7 cellular contexts compared by ENCODE assay signal in genomic region chr22:19603346-19603745, GRCh38.
DNase-seq lines count a peak whose midpoint lies in the region; ATAC-seq and TF ChIP-seq lines count a peak whose summit lies in the region.
"Not testable (repeated sequence)": the region's sequence is repeated elsewhere in the genome, so short reads cannot be mapped to it uniquely, and the experiment has no call there.

No MANE protein-coding gene starts in this region.

- not testable (repeated sequence) for H3K27me3 ChIP-seq in CD4-positive, alpha-beta T cell (ENCODE audit: control insufficient read depth, insufficient read depth, low read length); liver (ENCODE audit: control insufficient read depth in 4 of 4, insufficient read depth in 4 of 4, low read length in 3 of 4); naive thymus-derived CD4-positive, alpha-beta T cell (ENCODE audit: control insufficient read depth in 2 of 2, insufficient read depth in 2 of 2, low read length in 2 of 2)
- peaks cover 17% of the 10 kb centered on the region for H3K27me3 ChIP-seq in OCI-LY3 (ENCODE audit: low read depth, low read length)

- not testable (repeated sequence) for H4K20me1 ChIP-seq in OCI-LY3 (ENCODE audit: insufficient read depth, low read length)

- not testable (repeated sequence) for H3K9ac ChIP-seq in OCI-LY3 (ENCODE audit: low read length); liver (ENCODE audit: low read depth in 1 of 2, low read length in 2 of 2)

- not testable (repeated sequence) for H3K27me3 Mint-ChIP-seq in CD4-positive, alpha-beta T cell; T-helper 17 cell; activated T-cell treated with anti-CD3 and anti-CD28 coated beads, Interleukin-2, amount 50 U/mL, for 24 hours; naive thymus-derived CD4-positive, alpha-beta T cell
- H3K27me3 Mint-ChIP-seq in chondrocyte (ENCODE audit: low read depth) = peaks cover 24% of the 10 kb centered on the region

- POLR2A ChIA-PET in CD4-positive, alpha-beta T cell (lab: Charles Lee); naive thymus-derived CD4-positive, alpha-beta T cell (lab: Charles Lee): not testable (repeated sequence)

- not testable (repeated sequence) for H3K36me3 ChIP-seq in OCI-LY3 (replicated peaks; ENCODE audit: low read depth, low read length); liver (ENCODE audit: control insufficient read depth in 4 of 4, insufficient read depth in 3 of 4, low read depth in 1 of 4, low read length in 3 of 4); naive thymus-derived CD4-positive, alpha-beta T cell (ENCODE audit: control insufficient read depth in 2 of 3, insufficient read depth in 3 of 3, low read length in 3 of 3)

- H3K4me3 Mint-ChIP-seq in CD4-positive, alpha-beta T cell; T-helper 17 cell; activated T-cell treated with anti-CD3 and anti-CD28 coated beads, Interleukin-2, amount 50 U/mL, for 24 hours; chondrocyte (ENCODE audit: unreplicated experiment): not testable (repeated sequence)
- H3K4me3 Mint-ChIP-seq in naive thymus-derived CD4-positive, alpha-beta T cell = peak overlapping the region in 1 of 10 donors; percentile 14

- intact Hi-C loops in CD4-positive, alpha-beta T cell (cut with DNase I, micrococcal nuclease); naive thymus-derived CD4-positive, alpha-beta T cell (cut with micrococcal nuclease): not testable (repeated sequence)

- H3K36me3 Mint-ChIP-seq in CD4-positive, alpha-beta T cell (ENCODE audit: low read depth); T-helper 17 cell (ENCODE audit: low read depth); activated T-cell treated with anti-CD3 and anti-CD28 coated beads, Interleukin-2, amount 50 U/mL, for 24 hours (ENCODE audit: low read depth); chondrocyte (ENCODE audit: low read depth); naive thymus-derived CD4-positive, alpha-beta T cell: not testable (repeated sequence)

- not testable (repeated sequence) for H2AFZ ChIP-seq in OCI-LY3 (ENCODE audit: low read depth, low read length)

- not testable (repeated sequence) for DNase-seq in CD4-positive, alpha-beta T cell; T-helper 17 cell; activated T-cell treated with anti-CD3 and anti-CD28 coated beads, Interleukin-2, amount 50 U/mL, for 24 hours; naive thymus-derived CD4-positive, alpha-beta T cell
- peak; percentile 10 for DNase-seq in chondrocyte (ENCODE audit: low spot score)

- H3K9me3 ChIP-seq in CD4-positive, alpha-beta T cell (ENCODE audit: control insufficient read depth, low read length); OCI-LY3 (ENCODE audit: insufficient read depth, low read length); T-helper 17 cell (ENCODE audit: control insufficient read depth, low read length, poor library complexity, severe bottlenecking); liver (ENCODE audit: control insufficient read depth in 4 of 4, low read length in 3 of 4); naive thymus-derived CD4-positive, alpha-beta T cell (ENCODE audit: control insufficient read depth in 2 of 3, low read length in 3 of 3): not testable (repeated sequence)

- not testable (repeated sequence) for H3K79me2 ChIP-seq in OCI-LY3 (ENCODE audit: low read length)

- H3K4me1 Mint-ChIP-seq in CD4-positive, alpha-beta T cell (ENCODE audit: low read depth) = peaks cover 67% of the 10 kb centered on the region
- H3K4me1 Mint-ChIP-seq in T-helper 17 cell = peaks cover 22% of the 10 kb centered on the region
- peaks cover 54% of the 10 kb centered on the region for H3K4me1 Mint-ChIP-seq in activated T-cell treated with anti-CD3 and anti-CD28 coated beads, Interleukin-2, amount 50 U/mL, for 24 hours (ENCODE audit: low read depth)
- H3K4me1 Mint-ChIP-seq in chondrocyte (ENCODE audit: low read depth) = not testable (repeated sequence)
- peaks cover 31 to 88% (median 74%) of the 10 kb centered on the region in 7 donors for H3K4me1 Mint-ChIP-seq in naive thymus-derived CD4-positive, alpha-beta T cell

- H3K27ac ChIP-seq in CD4-positive, alpha-beta T cell (ENCODE audit: low read depth, low read length); OCI-LY3 (ENCODE audit: low read length); naive thymus-derived CD4-positive, alpha-beta T cell (ENCODE audit: low read depth, low read length): not testable (repeated sequence)
- peak overlapping the region; percentile 88 to 98 for H3K27ac ChIP-seq in liver (ENCODE audit: low read depth in 1 of 2, low read length in 2 of 2)

- WGBS in liver = 88% methylated on average over 4 of the region's 4 CpGs

- not testable (repeated sequence) for ATAC-seq in CD4-positive, alpha-beta T cell (ENCODE audit: poor library complexity); T-helper 17 cell; naive thymus-derived CD4-positive, alpha-beta T cell

- CTCF ChIA-PET in CD4-positive, alpha-beta T cell (lab: Charles Lee); naive thymus-derived CD4-positive, alpha-beta T cell (lab: Charles Lee): not testable (repeated sequence)

- H3K27ac Mint-ChIP-seq in CD4-positive, alpha-beta T cell = peak overlapping the region; percentile 79
- H3K27ac Mint-ChIP-seq in T-helper 17 cell = peak overlapping the region; percentile 32
- H3K27ac Mint-ChIP-seq in activated T-cell treated with anti-CD3 and anti-CD28 coated beads, Interleukin-2, amount 50 U/mL, for 24 hours = peak overlapping the region; percentile 10
- not testable (repeated sequence) for H3K27ac Mint-ChIP-seq in chondrocyte (ENCODE audit: unreplicated experiment)
- H3K27ac Mint-ChIP-seq in naive thymus-derived CD4-positive, alpha-beta T cell = peak overlapping the region in 7 of 9 donors; percentile 42 to 97 (median 70)

- H3K4me1 ChIP-seq in OCI-LY3 (ENCODE audit: low read length) (peaks cover 34% of the 10 kb centered on the region), liver (ENCODE audit: control insufficient read depth in 4 of 4, insufficient read depth in 4 of 4, low read length in 3 of 4) (peaks cover 12 to 52% (median 26%) of the 10 kb centered on the region in 4 donors)
- peaks cover 5 to 54% of the 10 kb centered on the region in 2 donors for H3K4me1 ChIP-seq in naive thymus-derived CD4-positive, alpha-beta T cell (ENCODE audit: control insufficient read depth in 2 of 2, insufficient read depth in 2 of 2, low read length in 2 of 2)

- H3K9me3 Mint-ChIP-seq in CD4-positive, alpha-beta T cell; activated T-cell treated with anti-CD3 and anti-CD28 coated beads, Interleukin-2, amount 50 U/mL, for 24 hours; chondrocyte (ENCODE audit: low read depth); naive thymus-derived CD4-positive, alpha-beta T cell: not testable (repeated sequence)

- not testable (repeated sequence) for TF ChIP-seq RAD21 in liver (IDR thresholded peaks at IDR 0.05)

- not testable (repeated sequence) for H3K4me3 ChIP-seq in OCI-LY3 (ENCODE audit: low read length); liver (ENCODE audit: low read depth in 1 of 3, low read length in 3 of 3); naive thymus-derived CD4-positive, alpha-beta T cell (ENCODE audit: low read length)

- TF ChIP-seq CTCF in CD4-positive, alpha-beta T cell (IDR thresholded peaks at IDR 0.05); OCI-LY3 (IDR thresholded peaks at IDR 0.05; ENCODE audit: low read depth, low read length); chondrocyte (IDR thresholded peaks at IDR 0.05); liver (IDR thresholded peaks at IDR 0.05; ENCODE audit: low read depth, low read length, missing input control): not testable (repeated sequence)

- H3K4me2 ChIP-seq in OCI-LY3 (ENCODE audit: low read length) = peak overlapping the region; percentile 44
